8 cellular contexts compared by ENCODE assay signal in the genomic region with DNA sequence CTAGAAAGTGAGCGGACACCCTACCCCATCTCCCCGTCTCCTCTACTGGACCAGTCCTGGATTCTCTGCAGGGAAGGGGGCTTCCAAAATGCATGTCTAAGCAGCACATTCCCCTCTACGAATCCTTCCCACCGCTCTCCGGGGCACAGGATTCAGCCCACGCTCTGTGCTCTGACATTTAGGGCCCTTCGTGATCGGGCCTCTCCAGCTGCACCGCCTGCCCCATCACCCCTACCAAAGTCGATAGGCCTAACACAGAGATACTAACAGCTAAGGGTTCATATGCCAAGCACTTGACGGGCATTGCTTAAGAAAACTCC. TPM values are rescaled to one million over a fixed set of nuclear protein-coding genes. Genes with fewer than 3 reads are reported as not detected.
DNase-seq lines count a peak whose midpoint lies in the region; FAIRE-seq and TF ChIP-seq lines count a peak whose summit lies in the region.

No MANE protein-coding gene starts in this region.

- H2BK20ac ChIP-seq in H1 (ENCODE audit: low read length): no peak overlapping the region

- H2BK12ac ChIP-seq in H1 (ENCODE audit: low read depth, low read length): 0 out of 2 replicates have a peak overlapping the region, but pooled peaks have one; percentile 2

- H3K18ac ChIP-seq in H1 (ENCODE audit: extremely low read depth, low read length): no peak overlapping the region; the same call in 1 of the 2 replicates

- TF ChIP-seq CTCF in BJ (IDR thresholded peaks at IDR 0.05; ENCODE audit: insufficient read depth, low read depth, low read length) (no peak), Loucy (conservative IDR thresholded peaks at IDR 0.05; ENCODE audit: low read length) (no peak), H1 (IDR thresholded peaks at IDR 0.05; ENCODE audit: control extremely low read depth in 1 of 3, insufficient read depth in 1 of 3, low read depth in 1 of 3, low read length in 3 of 3) (no peak), neural cell (IDR thresholded peaks at IDR 0.05; ENCODE audit: poor library complexity, severe bottlenecking) (no peak), Peyer's patch (IDR thresholded peaks at IDR 0.05) (no peak)

- H3K27me3 ChIP-seq in BJ (ENCODE audit: control insufficient read depth, insufficient read depth, low read length) (no peaks in the 10 kb centered on the region), Loucy (ENCODE audit: insufficient read depth, low read length, poor library complexity, severe bottlenecking) (no peaks in the 10 kb centered on the region), H1 (replicated peaks in 1 of 4; ENCODE audit: control insufficient read depth in 3 of 4, extremely low read depth in 1 of 4, insufficient read depth in 3 of 4, low read length in 3 of 4) (peaks cover 7 to 42% (median 34%) of the 10 kb centered on the region in 4 experiments), neural cell (ENCODE audit: insufficient read depth, low read depth, low read length) (no peaks in the 10 kb centered on the region), Peyer's patch (no peaks in the 10 kb centered on the region)

- no peak for FAIRE-seq in H1 (lab: Jason Lieb, UNC)

- TF ChIP-seq POLR2A in H1 (IDR thresholded peaks at IDR 0.05; ENCODE audit: control extremely low read depth in 1 of 2, low read depth in 2 of 2, low read length in 2 of 2) (no peak), Peyer's patch (IDR thresholded peaks at IDR 0.05) (no peak)

- H3K23me2 ChIP-seq in H1 (ENCODE audit: low read depth, low read length): peaks cover 19% of the 10 kb centered on the region

- H3K36me3 ChIP-seq in BJ (ENCODE audit: control insufficient read depth, insufficient read depth, low read length) (peaks cover 4% of the 10 kb centered on the region), Loucy (ENCODE audit: insufficient read depth, low read length) (no peaks in the 10 kb centered on the region), H1 (ENCODE audit: control insufficient read depth in 2 of 4, insufficient read depth in 4 of 4, low read length in 3 of 4) (peaks cover 0 to 3% (median 0%) of the 10 kb centered on the region in 4 experiments; a peak in 3 of 8 replicates), neural cell (ENCODE audit: insufficient read depth, low read length) (no peaks in the 10 kb centered on the region), Peyer's patch (no peaks in the 10 kb centered on the region)

- H3K27ac ChIP-seq in H1 (ENCODE audit: low read depth, low read length) (no peak overlapping the region), neural cell (ENCODE audit: low read length) (no peak overlapping the region), Peyer's patch (no peak overlapping the region)

- no peak for TF ChIP-seq RAD21 in H1 (IDR thresholded peaks at IDR 0.05 in 1 of 2, conservative IDR thresholded peaks at IDR 0.05 in 1 of 2; ENCODE audit: low read depth in 2 of 2, low read length in 2 of 2)
- no peak for TF ChIP-seq RAD21 in neural cell (conservative IDR thresholded peaks at IDR 0.05)

- CTCF ChIA-PET in BJ (lab: Yijun Ruan, JAX): no interaction called here
- CTCF ChIA-PET in H1 (lab: Charles Lee; ENCODE audit: partially characterized antibody): interaction anchor here (1.1 kb wide), 1 partner anchor 176 kb away, joined by 3 read pairs; no protein-coding TSS in a partner anchor

- H4K5ac ChIP-seq in H1 (ENCODE audit: insufficient read length, low read depth, low read length): no peak overlapping the region

- H2BK5ac ChIP-seq in H1 (ENCODE audit: low read depth, low read length): no peak overlapping the region

- H3K23ac ChIP-seq in H1 (ENCODE audit: insufficient read length): no peak overlapping the region

- H2AFZ ChIP-seq in Loucy (ENCODE audit: low read length) (no peak overlapping the region), H1 (ENCODE audit: low read length) (peak overlapping the region; percentile 80; the same call in 1 of the 2 replicates), neural cell (ENCODE audit: low read depth, low read length) (no peak overlapping the region)

- H3K4ac ChIP-seq in H1 (replicated peaks; ENCODE audit: insufficient read length, low read depth, low read length): no peak overlapping the region

- 72% methylated on average over 11 of the region's 11 CpGs; no CpG with 5 or more reads in 1 of the 2 experiments for WGBS in H1 (ENCODE audit: extremely low coverage in 1 of 2, insufficient coverage in 1 of 2, insufficient read length in 1 of 2, insufficient replicate concordance in 2 of 2, low coverage in 1 of 2, low lambda C conversion rate in 2 of 2, missing lambda C conversion rate in 1 of 2), 2 experiments

- no peak overlapping the region for H2BK15ac ChIP-seq in H1 (ENCODE audit: low read length)

- TF ChIP-seq EP300 in H1 (IDR thresholded peaks at IDR 0.05; ENCODE audit: borderline replicate concordance in 1 of 2, low read depth in 2 of 2, low read length in 2 of 2) (no peak), neural cell (conservative IDR thresholded peaks at IDR 0.05; ENCODE audit: poor library complexity, severe bottlenecking) (no peak)

- H3K4me2 ChIP-seq in Loucy (ENCODE audit: low read depth, low read length, poor library complexity, severe bottlenecking): peak overlapping the region; percentile 71
- H3K4me2 ChIP-seq in H1 (ENCODE audit: insufficient read depth in 1 of 2, low read depth in 2 of 2, low read length in 2 of 2): peak overlapping the region; percentile 79 to 91
- peak overlapping the region; percentile 65 for H3K4me2 ChIP-seq in neural cell (ENCODE audit: low read length)

- POLR2A ChIA-PET in BJ (lab: Charles Lee) (no interaction called here), H1 (lab: Charles Lee; ENCODE audit: partially characterized antibody) (interaction anchor here (0.8 to 1.1 kb wide), 4 partner anchors 11 to 38 kb away, joined by 3 read pairs; no protein-coding TSS in a partner anchor)

- no peak overlapping the region for H3K14ac ChIP-seq in H1 (ENCODE audit: insufficient read length)

- H3K4me1 ChIP-seq in Loucy (ENCODE audit: insufficient read depth, low read length, poor library complexity, severe bottlenecking): peaks cover 7% of the 10 kb centered on the region
- peaks cover 0 to 5% (median 3%) of the 10 kb centered on the region in 4 experiments; a peak in 4 of 7 replicates for H3K4me1 ChIP-seq in H1 (replicated peaks in 1 of 4; ENCODE audit: control insufficient read depth in 3 of 4, insufficient read depth in 4 of 4, low read length in 3 of 4)
- H3K4me1 ChIP-seq in Peyer's patch: peaks cover 0 to 15% (median 9%) of the 10 kb centered on the region in 4 donors

- H3K9me3 ChIP-seq in Loucy (ENCODE audit: insufficient read depth, low read depth, low read length) (no peaks in the 10 kb centered on the region), H1 (ENCODE audit: insufficient read depth in 2 of 2, low read depth in 1 of 2, low read length in 1 of 2) (no peaks in the 10 kb centered on the region), neural cell (ENCODE audit: low read length) (no peaks in the 10 kb centered on the region), Peyer's patch (no peaks in the 10 kb centered on the region)

- no peak overlapping the region for H4K8ac ChIP-seq in H1 (ENCODE audit: extremely low read depth, insufficient read depth, low read length)

- H4K20me1 ChIP-seq in Loucy (ENCODE audit: insufficient read depth, low read length, poor library complexity, severe bottlenecking): no peaks in the 10 kb centered on the region
- H4K20me1 ChIP-seq in H1 (replicated peaks in 1 of 2; ENCODE audit: control insufficient read depth in 1 of 2, insufficient read depth in 2 of 2, low read length in 2 of 2): peaks cover 0 to under 1% of the 10 kb centered on the region in 2 experiments
- no peaks in the 10 kb centered on the region for H4K20me1 ChIP-seq in neural cell (ENCODE audit: insufficient read depth)

- no peak overlapping the region for H2BK120ac ChIP-seq in H1 (replicated peaks; ENCODE audit: low read depth, low read length)

- H3K79me2 ChIP-seq in Loucy (ENCODE audit: insufficient read depth, low read length) (no peaks in the 10 kb centered on the region), H1 (ENCODE audit: control insufficient read depth in 1 of 2, insufficient read depth in 2 of 2, low read length in 2 of 2) (no peaks in the 10 kb centered on the region), neural cell (replicated peaks; ENCODE audit: insufficient read depth, low read length) (no peaks in the 10 kb centered on the region)

- H4K91ac ChIP-seq in H1 (replicated peaks; ENCODE audit: insufficient read length, low read length): no peak overlapping the region

- H3F3A ChIP-seq in Loucy (ENCODE audit: low read depth) (no peaks in the 10 kb centered on the region), neural cell (ENCODE audit: insufficient read depth, low read length, poor library complexity, severe bottlenecking) (no peaks in the 10 kb centered on the region)

- peak overlapping the region; percentile 67 for H3K9ac ChIP-seq in Loucy (ENCODE audit: low read depth, low read length, poor library complexity, severe bottlenecking)
- H3K9ac ChIP-seq in H1 (replicated peaks in 1 of 4; ENCODE audit: extremely low read depth in 1 of 4, low read depth in 3 of 4, low read length in 3 of 4): no peak overlapping the region; a peak in 1 of 7 replicates
- peak overlapping the region; percentile 87 for H3K9ac ChIP-seq in neural cell (ENCODE audit: low read length)

- DNase-seq in BJ (ENCODE audit: low read depth) (no peak), H1 (ENCODE audit: low read depth in 1 of 2, low spot score in 2 of 2) (no peak), middle frontal gyrus (ENCODE audit: extremely low spot score, low spot score) (no peak), Peyer's patch (no peak), EL (no peak)
- no peak for DNase-seq in stimulated activated CD8-positive, alpha-beta memory T cell treated with anti-CD3 and anti-CD28 coated beads, Interleukin-4, amount 100 ng/mL, for 48 hours

- H3K79me1 ChIP-seq in H1 (ENCODE audit: low read depth, low read length): no peaks in the 10 kb centered on the region

- H3K9me2 ChIP-seq in Loucy (replicated peaks; ENCODE audit: low read depth, low read length) (no peaks in the 10 kb centered on the region), neural cell (ENCODE audit: insufficient read depth, low read length) (no peaks in the 10 kb centered on the region)

- H3K4me3 ChIP-seq in BJ (ENCODE audit: low read depth, low read length): peak overlapping the region; percentile 66
- peak overlapping the region; percentile 73 for H3K4me3 ChIP-seq in Loucy (ENCODE audit: low read length, poor library complexity, severe bottlenecking)
- peak overlapping the region; percentile 61 to 82 (median 68); a peak in 6 of 8 replicates for H3K4me3 ChIP-seq in H1 (ENCODE audit: extremely low read depth in 1 of 4, insufficient read depth in 2 of 4, low read depth in 3 of 4, low read length in 4 of 4)
- H3K4me3 ChIP-seq in neural cell (ENCODE audit: low read length): peak overlapping the region; percentile 97
- H3K4me3 ChIP-seq in Peyer's patch: peak overlapping the region in 2 of 4 donors; percentile 77 to 91

- no peak overlapping the region for H2AK5ac ChIP-seq in H1 (ENCODE audit: low read depth, low read length)

- no peak overlapping the region for H3K56ac ChIP-seq in H1 (replicated peaks; ENCODE audit: insufficient read length, low read depth, low read length)

RNA-seq across cellular contexts. Expression of a gene that starts 1.2 kb away (rescaled TPM):
- polyA plus RNA-seq in BJ (2011; rRNA removed): 3.2 and 4.8 TPM in 2 replicates
- polyA minus RNA-seq in BJ (2011; rRNA and poly(A)+ RNA removed): 6.9 TPM in 2 replicates
- 6.7 and 7.4 TPM in 2 replicates for total RNA-seq in H1 (2021; fragmentation: NEBNext Ultra II Directional; extraction: Animal tissue kit (Norgen Biotek cat#: 25700))
- polyA plus RNA-seq in H1 (2011; rRNA removed): 3.1 and 3.6 TPM in 2 replicates
- 5.3 TPM for polyA plus RNA-seq in H1 (2011; cell fraction: cytosol; rRNA removed)
- 6.2 TPM for polyA plus RNA-seq in H1 (2011; cell fraction: nucleus; rRNA removed)
- polyA plus RNA-seq in H1 (2012, experiment 1 of 2): 3.4 to 3.9 TPM (median 3.7 TPM) in 4 replicates
- 0.38 TPM for polyA plus RNA-seq in H1 (2012, experiment 2 of 2)
- 3.9 TPM for polyA plus RNA-seq in H1 (2013, experiment 1 of 2)
- 4.7 TPM for polyA plus RNA-seq in H1 (2013, experiment 2 of 2)
- polyA minus RNA-seq in H1 (2011; rRNA and poly(A)+ RNA removed): 5.3 and 7.4 TPM in 2 replicates
- polyA minus RNA-seq in H1 (2011; cell fraction: cytosol; rRNA and poly(A)+ RNA removed): 5.7 TPM
- 10.9 TPM for polyA minus RNA-seq in H1 (2011; cell fraction: nucleus; rRNA and poly(A)+ RNA removed)
- polyA plus RNA-seq in neural cell: 12.7 and 22.8 TPM in 2 replicates
- 38.5 and 41.1 TPM in 2 replicates for polyA minus RNA-seq in neural cell
- total RNA-seq in Peyer's patch: 1 to 10 TPM in 3 of 4 donors, under 1 TPM in 1; 0.53 to 6.2 (median 2.5) TPM

RNA-seq across cellular contexts. Expression of a gene that starts 5.0 kb away (rescaled TPM):
- polyA plus RNA-seq in BJ (2011; rRNA removed): 119 and 171 TPM in 2 replicates
- polyA minus RNA-seq in BJ (2011; rRNA and poly(A)+ RNA removed): 68.4 and 104 TPM in 2 replicates
- 88.0 and 96.4 TPM in 2 replicates for total RNA-seq in H1 (2021; fragmentation: NEBNext Ultra II Directional; extraction: Animal tissue kit (Norgen Biotek cat#: 25700))
- polyA plus RNA-seq in H1 (2011; rRNA removed): 86.4 and 107 TPM in 2 replicates
- polyA plus RNA-seq in H1 (2011; cell fraction: cytosol; rRNA removed): 103 TPM
- polyA plus RNA-seq in H1 (2011; cell fraction: nucleus; rRNA removed): 111 TPM
- 58.2 to 80.3 TPM (median 65.6 TPM) in 4 replicates for polyA plus RNA-seq in H1 (2012, experiment 1 of 2)
- 68.2 TPM for polyA plus RNA-seq in H1 (2012, experiment 2 of 2)
- 67.5 TPM for polyA plus RNA-seq in H1 (2013, experiment 1 of 2)
- polyA plus RNA-seq in H1 (2013, experiment 2 of 2): 68.6 TPM
- polyA minus RNA-seq in H1 (2011; rRNA and poly(A)+ RNA removed): 133 and 136 TPM in 2 replicates
- polyA minus RNA-seq in H1 (2011; cell fraction: cytosol; rRNA and poly(A)+ RNA removed): 74.5 TPM
- polyA minus RNA-seq in H1 (2011; cell fraction: nucleus; rRNA and poly(A)+ RNA removed): 85.7 TPM
- 135 and 137 TPM in 2 replicates for polyA plus RNA-seq in neural cell
- polyA minus RNA-seq in neural cell: 125 and 129 TPM in 2 replicates
- total RNA-seq in Peyer's patch: 10 to 100 TPM; 77.6 to 96.5 (median 83.3) TPM

RNA-seq across cellular contexts. Expression of a gene that starts 21.9 kb away (rescaled TPM):
- polyA plus RNA-seq in BJ (2011; rRNA removed) (35.9 and 36.8 TPM in 2 replicates), H1 (2011; rRNA removed) (46.9 and 49.7 TPM in 2 replicates), neural cell (23.9 and 29.9 TPM in 2 replicates)
- polyA minus RNA-seq in BJ (2011; rRNA and poly(A)+ RNA removed): 11.5 and 24.1 TPM in 2 replicates
- 65.2 and 65.9 TPM in 2 replicates for total RNA-seq in H1 (2021; fragmentation: NEBNext Ultra II Directional; extraction: Animal tissue kit (Norgen Biotek cat#: 25700))
- 89.6 TPM for polyA plus RNA-seq in H1 (2011; cell fraction: cytosol; rRNA removed)
- polyA plus RNA-seq in H1 (2011; cell fraction: nucleus; rRNA removed): 62.6 TPM
- polyA plus RNA-seq in H1 (2012, experiment 1 of 2): 82.9 to 108 TPM (median 85.4 TPM) in 4 replicates
- polyA plus RNA-seq in H1 (2012, experiment 2 of 2): 39.9 TPM
- 57.2 TPM for polyA plus RNA-seq in H1 (2013, experiment 1 of 2)
- polyA plus RNA-seq in H1 (2013, experiment 2 of 2): 59.9 TPM
- polyA minus RNA-seq in H1 (2011; rRNA and poly(A)+ RNA removed): 21.0 and 23.8 TPM in 2 replicates
- 36.3 TPM for polyA minus RNA-seq in H1 (2011; cell fraction: cytosol; rRNA and poly(A)+ RNA removed)
- polyA minus RNA-seq in H1 (2011; cell fraction: nucleus; rRNA and poly(A)+ RNA removed): 34.0 TPM
- 12.5 and 12.7 TPM in 2 replicates for polyA minus RNA-seq in neural cell
- 1 to 10 TPM; 7.5 to 8.4 (median 8.2) TPM for total RNA-seq in Peyer's patch

RNA-seq across cellular contexts. Expression of a gene that starts 22.0 kb away (rescaled TPM):
- polyA plus RNA-seq in BJ (2011; rRNA removed) (104 and 118 TPM in 2 replicates), H1 (2011; rRNA removed) (264 and 314 TPM in 2 replicates), neural cell (61.8 and 81.3 TPM in 2 replicates)
- 39.4 and 82.3 TPM in 2 replicates for polyA minus RNA-seq in BJ (2011; rRNA and poly(A)+ RNA removed)
- total RNA-seq in H1 (2021; fragmentation: NEBNext Ultra II Directional; extraction: Animal tissue kit (Norgen Biotek cat#: 25700)): 95.5 and 104 TPM in 2 replicates
- 196 TPM for polyA plus RNA-seq in H1 (2011; cell fraction: cytosol; rRNA removed)
- polyA plus RNA-seq in H1 (2011; cell fraction: nucleus; rRNA removed): 124 TPM
- polyA plus RNA-seq in H1 (2012, experiment 1 of 2): 111 to 147 TPM (median 133 TPM) in 4 replicates
- polyA plus RNA-seq in H1 (2012, experiment 2 of 2): 246 TPM
- polyA plus RNA-seq in H1 (2013, experiment 1 of 2): 173 TPM
- 166 TPM for polyA plus RNA-seq in H1 (2013, experiment 2 of 2)
- polyA minus RNA-seq in H1 (2011; rRNA and poly(A)+ RNA removed): 41.8 and 42.5 TPM in 2 replicates
- polyA minus RNA-seq in H1 (2011; cell fraction: cytosol; rRNA and poly(A)+ RNA removed): 61.7 TPM
- polyA minus RNA-seq in H1 (2011; cell fraction: nucleus; rRNA and poly(A)+ RNA removed): 40.2 TPM
- polyA minus RNA-seq in neural cell: 36.0 and 41.3 TPM in 2 replicates
- 100 to 1,000 TPM in 3 of 4 donors, 10 to 100 TPM in 1; 92.4 to 168 (median 140) TPM for total RNA-seq in Peyer's patch

RNA-seq across cellular contexts. Expression of a gene that starts 49.8 kb away (rescaled TPM):
- polyA plus RNA-seq in BJ (2011; rRNA removed): 122 and 141 TPM in 2 replicates
- 27.5 and 39.1 TPM in 2 replicates for polyA minus RNA-seq in BJ (2011; rRNA and poly(A)+ RNA removed)
- total RNA-seq in H1 (2021; fragmentation: NEBNext Ultra II Directional; extraction: Animal tissue kit (Norgen Biotek cat#: 25700)): 25.9 and 29.2 TPM in 2 replicates
- polyA plus RNA-seq in H1 (2011; rRNA removed): 34.9 and 47.7 TPM in 2 replicates
- polyA plus RNA-seq in H1 (2011; cell fraction: cytosol; rRNA removed): 41.4 TPM
- polyA plus RNA-seq in H1 (2011; cell fraction: nucleus; rRNA removed): 28.8 TPM
- polyA plus RNA-seq in H1 (2012, experiment 1 of 2): 22.6 to 32.6 TPM (median 26.8 TPM) in 4 replicates
- 30.9 TPM for polyA plus RNA-seq in H1 (2012, experiment 2 of 2)
- 25.5 TPM for polyA plus RNA-seq in H1 (2013, experiment 1 of 2)
- 28.5 TPM for polyA plus RNA-seq in H1 (2013, experiment 2 of 2)
- 7.8 and 8.5 TPM in 2 replicates for polyA minus RNA-seq in H1 (2011; rRNA and poly(A)+ RNA removed)
- 19.6 TPM for polyA minus RNA-seq in H1 (2011; cell fraction: cytosol; rRNA and poly(A)+ RNA removed)
- 7.8 TPM for polyA minus RNA-seq in H1 (2011; cell fraction: nucleus; rRNA and poly(A)+ RNA removed)
- 239 and 245 TPM in 2 replicates for polyA plus RNA-seq in neural cell
- 116 and 124 TPM in 2 replicates for polyA minus RNA-seq in neural cell
- 100 to 1,000 TPM in 3 of 4 donors, 10 to 100 TPM in 1; 87.5 to 211 (median 196) TPM for total RNA-seq in Peyer's patch

Comparison
In these comparisons a context has a peak if more than half of its experiments do, and no peak if none do; other contexts are left out.
1. H3K9ac ChIP-seq: peak in Loucy (single experiment) and neural cell (single experiment); none in H1 (0 of 4).
2. Peak in every context shown above with its lines, with median percentiles within 50 percentile points of each other: H3K4me2 ChIP-seq.